Comparison of ENCODE assay signal across 1 cellular context in the genomic region with DNA sequence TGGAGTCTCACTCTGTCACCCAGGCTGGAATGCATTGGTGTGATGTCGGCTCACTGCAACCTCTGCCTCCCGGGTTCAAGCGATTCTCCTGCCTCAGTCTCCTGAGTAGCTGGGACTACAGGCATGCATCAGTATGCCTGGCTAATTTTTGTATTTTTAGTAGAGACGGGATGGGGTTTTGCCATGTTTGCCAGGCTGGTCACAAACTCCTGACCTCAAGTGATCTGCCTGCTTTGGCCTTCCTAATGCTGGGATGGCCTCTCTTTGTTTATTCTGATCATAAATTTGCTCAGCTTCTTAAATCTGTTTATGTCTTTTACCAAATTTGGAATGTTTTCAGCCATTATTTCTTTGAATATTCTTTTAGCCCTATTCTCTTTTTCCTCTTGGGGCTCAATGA.
A peak's percentile ranks its signal among the peaks of the same experiment; 100 is the strongest.
TF ChIP-seq lines count a peak whose summit lies in the region.

No MANE protein-coding gene starts in this region.

TF ChIP-seq in GM12878, 131 proteins besides CTCF, POLR2A, EP300 and RAD21:
- TF ChIP-seq HDGF (IDR thresholded peaks at IDR 0.05), result 0 out of 2 replicates have a peak, but pooled peaks have one; percentile 15
